In genomic region chr17:37696366-37696765, GRCh38 we compare ENCODE assay signal across 2 cellular contexts.
A peak's percentile ranks its signal among the peaks of the same experiment; 100 is the strongest.
TF ChIP-seq lines count a peak whose summit lies in the region.

No MANE protein-coding gene starts in this region.

TF ChIP-seq in HepG2, 621 proteins besides CTCF, POLR2A, EP300 and RAD21:
- TF ChIP-seq ZNF770 (CRISPR knock-in tag; IDR thresholded peaks at IDR 0.05), result 0 out of 2 replicates have a peak, but pooled peaks have one; percentile 14
- TF ChIP-seq KDM2A (CRISPR knock-in tag; IDR thresholded peaks at IDR 0.05; ENCODE audit: borderline replicate concordance, low read depth), result no peak
- no peak for TF ChIP-seq ZNF382 (CRISPR knock-in tag; IDR thresholded peaks at IDR 0.05; ENCODE audit: borderline replicate concordance)
- no peak for TF ChIP-seq GMEB2 (CRISPR knock-in tag; IDR thresholded peaks at IDR 0.05; ENCODE audit: low read depth)
- TF ChIP-seq IRF9 (CRISPR knock-in tag; IDR thresholded peaks at IDR 0.05; ENCODE audit: borderline replicate concordance), result no peak
- no peak for TF ChIP-seq ZNF576 (CRISPR knock-in tag; IDR thresholded peaks at IDR 0.05)
- TF ChIP-seq MXD4 (CRISPR knock-in tag; IDR thresholded peaks at IDR 0.05), result no peak

TF ChIP-seq in HEK293T, 16 proteins besides CTCF, POLR2A, EP300 and RAD21:
- TF ChIP-seq, protein P1, sequence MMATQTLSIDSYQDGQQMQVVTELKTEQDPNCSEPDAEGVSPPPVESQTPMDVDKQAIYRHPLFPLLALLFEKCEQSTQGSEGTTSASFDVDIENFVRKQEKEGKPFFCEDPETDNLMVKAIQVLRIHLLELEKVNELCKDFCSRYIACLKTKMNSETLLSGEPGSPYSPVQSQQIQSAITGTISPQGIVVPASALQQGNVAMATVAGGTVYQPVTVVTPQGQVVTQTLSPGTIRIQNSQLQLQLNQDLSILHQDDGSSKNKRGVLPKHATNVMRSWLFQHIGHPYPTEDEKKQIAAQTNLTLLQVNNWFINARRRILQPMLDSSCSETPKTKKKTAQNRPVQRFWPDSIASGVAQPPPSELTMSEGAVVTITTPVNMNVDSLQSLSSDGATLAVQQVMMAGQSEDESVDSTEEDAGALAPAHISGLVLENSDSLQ (IDR thresholded peaks at IDR 0.05), result no peak
- TF ChIP-seq SUZ12 (IDR thresholded peaks at IDR 0.05) (no peak), LEF1 (IDR thresholded peaks at IDR 0.05; ENCODE audit: borderline replicate concordance) (no peak), HDGF (IDR thresholded peaks at IDR 0.05; ENCODE audit: borderline replicate concordance) (no peak), ZNF384 (IDR thresholded peaks at IDR 0.05) (no peak), L3MBTL2 (conservative IDR thresholded peaks at IDR 0.05) (no peak), ELF4 (IDR thresholded peaks at IDR 0.05) (no peak), FOXM1 (IDR thresholded peaks at IDR 0.05; ENCODE audit: borderline replicate concordance) (no peak), FOXA1 (IDR thresholded peaks at IDR 0.05) (no peak), ARNT (IDR thresholded peaks at IDR 0.05) (no peak)
